Comparison of ENCODE assay signal across 14 cellular contexts in the genomic region with DNA sequence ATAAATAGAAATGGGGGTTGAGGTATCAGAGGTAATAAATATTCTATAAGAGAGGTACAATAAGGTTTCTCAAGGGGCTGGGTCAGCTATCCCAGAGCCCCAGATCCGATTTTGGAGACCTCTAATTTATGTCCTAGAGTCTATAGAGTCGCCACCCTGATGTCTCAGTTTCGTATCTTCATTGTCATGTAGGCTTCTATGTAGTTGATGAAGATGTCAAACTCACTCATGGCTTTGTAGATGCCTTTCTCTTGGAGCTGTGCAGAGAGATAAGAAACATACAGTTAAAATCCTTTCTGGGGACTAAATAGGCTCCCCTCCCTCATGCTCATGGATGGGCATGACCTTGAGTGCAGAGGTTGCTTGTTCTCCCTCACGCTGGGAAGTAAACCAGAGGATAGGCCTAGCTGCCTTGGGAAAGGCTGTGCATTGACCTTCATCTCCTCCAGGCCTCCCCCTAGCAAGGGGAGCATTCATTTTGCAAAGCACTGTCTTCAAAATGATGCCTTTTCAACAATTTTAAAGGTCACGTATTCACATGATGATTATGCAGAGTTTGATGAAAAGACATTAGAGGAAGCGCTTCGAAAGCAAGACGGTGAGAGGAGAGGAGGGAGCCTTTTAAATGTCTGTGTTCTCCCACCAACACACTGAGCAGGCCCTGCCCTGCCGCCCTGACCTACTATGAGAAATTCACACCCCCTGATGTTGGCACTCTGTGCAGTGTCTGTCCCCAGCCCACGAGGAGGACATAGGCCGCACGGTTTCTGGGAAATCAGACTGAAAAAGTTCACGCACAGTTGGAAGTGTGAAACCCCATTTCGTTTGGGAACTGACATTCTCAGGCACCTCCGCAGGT. TPM values are rescaled to one million over a fixed set of nuclear protein-coding genes. Genes with fewer than 3 reads are reported as not detected.
DNase-seq lines count a peak whose midpoint lies in the region; ATAC-seq and TF ChIP-seq lines count a peak whose summit lies in the region.
"Had no signal": no experiment of that assay in that cellular context is flagged by ENCODE, and none has a peak within 500 bp of the region (broad histone marks: within the 10 kb centered on the region; RNA-seq: fewer than 3 reads in every experiment).

No MANE protein-coding gene starts in this region.

- peaks cover 77% of the 10 kb centered on the region for H3K4me1 Mint-ChIP-seq in activated CD8-positive, alpha-beta memory T cell treated with anti-CD3 and anti-CD28 coated beads, Interleukin-2, amount 10 ng/mL, durations not matched to agents 7 days and 5 days
- peaks cover 91% of the 10 kb centered on the region for H3K4me1 Mint-ChIP-seq in stimulated activated naive CD8-positive, alpha-beta T cell treated with anti-CD3 and anti-CD28 coated beads, Interleukin-15, Interleukin-2, amounts not matched to agents 100 ng/mL and 50 ng/mL, for 24 hours (ENCODE audit: low read depth)

- H3K27ac Mint-ChIP-seq in activated CD8-positive, alpha-beta memory T cell treated with anti-CD3 and anti-CD28 coated beads, Interleukin-2, amount 10 ng/mL, durations not matched to agents 7 days and 5 days = peak overlapping the region; percentile 76
- peak overlapping the region; percentile 66 for H3K27ac Mint-ChIP-seq in stimulated activated naive CD8-positive, alpha-beta T cell treated with anti-CD3 and anti-CD28 coated beads, Interleukin-15, Interleukin-2, amounts not matched to agents 100 ng/mL and 50 ng/mL, for 24 hours

- no peak overlapping the region for H2AFZ ChIP-seq in OCI-LY3 (ENCODE audit: low read depth, low read length)

- H3K4me3 Mint-ChIP-seq in activated CD8-positive, alpha-beta memory T cell treated with anti-CD3 and anti-CD28 coated beads, Interleukin-2, amount 10 ng/mL, durations not matched to agents 7 days and 5 days = peak overlapping the region; percentile 47
- peak overlapping the region; percentile 38 for H3K4me3 Mint-ChIP-seq in stimulated activated naive CD8-positive, alpha-beta T cell treated with anti-CD3 and anti-CD28 coated beads, Interleukin-15, Interleukin-2, amounts not matched to agents 100 ng/mL and 50 ng/mL, for 24 hours

- no peak for TF ChIP-seq CTCF in OCI-LY3 (IDR thresholded peaks at IDR 0.05; ENCODE audit: low read depth, low read length)
- no peak for TF ChIP-seq CTCF in A673 (conservative IDR thresholded peaks at IDR 0.05; ENCODE audit: low read depth, low read length)

- peaks cover 41% of the 10 kb centered on the region for H3K27me3 Mint-ChIP-seq in activated CD8-positive, alpha-beta memory T cell treated with anti-CD3 and anti-CD28 coated beads, Interleukin-2, amount 10 ng/mL, durations not matched to agents 7 days and 5 days
- peaks cover 27% of the 10 kb centered on the region for H3K27me3 Mint-ChIP-seq in stimulated activated naive CD8-positive, alpha-beta T cell treated with anti-CD3 and anti-CD28 coated beads, Interleukin-15, Interleukin-2, amounts not matched to agents 100 ng/mL and 50 ng/mL, for 24 hours

- no peak for ATAC-seq in activated CD8-positive, alpha-beta memory T cell treated with anti-CD3 and anti-CD28 coated beads, Interleukin-2, amount 10 ng/mL, durations not matched to agents 7 days and 5 days
- ATAC-seq in HG02678 (IDR thresholded peaks at IDR 0.05; ENCODE audit: unreplicated experiment) = peak; percentile 4

- H3K4me3 ChIP-seq in OCI-LY3 (ENCODE audit: low read length) = peak overlapping the region; percentile 77
- no peak overlapping the region for H3K4me3 ChIP-seq in A673 (ENCODE audit: low read depth, low read length, poor library complexity, severe bottlenecking)

- peak overlapping the region; percentile 6; the same call in 1 of the 2 replicates for H3K9ac ChIP-seq in OCI-LY3 (ENCODE audit: low read length)

- no peaks in the 10 kb centered on the region for H4K20me1 ChIP-seq in OCI-LY3 (ENCODE audit: insufficient read depth, low read length)

- no TSS peak for BruUV-seq in A673 (replicated peaks; lab: Mats Ljungman, UMichigan)

- H3K27me3 ChIP-seq in OCI-LY3 (ENCODE audit: low read depth, low read length) = peaks cover 16% of the 10 kb centered on the region
- peaks cover 4% of the 10 kb centered on the region for H3K27me3 ChIP-seq in A673 (replicated peaks; ENCODE audit: insufficient read depth, low read depth, low read length, poor library complexity)

- H3K4me1 ChIP-seq in OCI-LY3 (ENCODE audit: low read length) (peaks cover 84% of the 10 kb centered on the region), A673 (ENCODE audit: insufficient read depth, low read length, poor library complexity, severe bottlenecking) (no peaks in the 10 kb centered on the region)

- intact Hi-C loops in A673 (cut with micrococcal nuclease; ENCODE audit: unreplicated experiment) = no loop called here
- intact Hi-C loops in posterior cingulate gyrus (cut with DNase I) = no loop called here

- peaks cover 4% of the 10 kb centered on the region for H3K36me3 ChIP-seq in OCI-LY3 (replicated peaks; ENCODE audit: low read depth, low read length)
- no peaks in the 10 kb centered on the region for H3K36me3 ChIP-seq in A673 (ENCODE audit: insufficient read depth, low read length, poor library complexity, severe bottlenecking)

- H3K9me3 Mint-ChIP-seq in activated CD8-positive, alpha-beta memory T cell treated with anti-CD3 and anti-CD28 coated beads, Interleukin-2, amount 10 ng/mL, durations not matched to agents 7 days and 5 days (ENCODE audit: low read depth) = no peaks in the 10 kb centered on the region
- H3K9me3 Mint-ChIP-seq in stimulated activated naive CD8-positive, alpha-beta T cell treated with anti-CD3 and anti-CD28 coated beads, Interleukin-15, Interleukin-2, amounts not matched to agents 100 ng/mL and 50 ng/mL, for 24 hours = peaks cover 6% of the 10 kb centered on the region

- CTCF ChIA-PET in activated CD8-positive, alpha-beta memory T cell treated with anti-CD3 and anti-CD28 coated beads, Interleukin-2, amount 10 ng/mL, durations not matched to agents 7 days and 5 days (lab: Charles Lee) = interaction anchor here (0.7 to 9.5 kb wide), 17 partner anchors 8 to 154 kb away, joined by 3 to 92 read pairs (median 9); a partner anchor contains a TSS
- CTCF ChIA-PET in A673 (lab: Charles Lee) = no interaction called here

- peak overlapping the region; percentile 94 for H3K4me2 ChIP-seq in OCI-LY3 (ENCODE audit: low read length)

- peaks cover 10% of the 10 kb centered on the region; the same call in 1 of the 2 replicates for H3K79me2 ChIP-seq in OCI-LY3 (ENCODE audit: low read length)

- peaks cover 2% of the 10 kb centered on the region; the same call in 1 of the 2 replicates for H3K9me3 ChIP-seq in OCI-LY3 (ENCODE audit: insufficient read depth, low read length)
- no peaks in the 10 kb centered on the region for H3K9me3 ChIP-seq in A673 (ENCODE audit: low read depth, low read length, poor library complexity, severe bottlenecking)

- H3K27ac ChIP-seq in OCI-LY3 (ENCODE audit: low read length) (peak overlapping the region; percentile 72), A673 (ENCODE audit: low read depth, low read length, poor library complexity, severe bottlenecking) (no peak overlapping the region)

- no peak for DNase-seq in activated CD8-positive, alpha-beta memory T cell treated with anti-CD3 and anti-CD28 coated beads, Interleukin-2, amount 10 ng/mL, durations not matched to agents 7 days and 5 days
- DNase-seq in activated CD8-positive, alpha-beta memory T cell treated with anti-CD3 and anti-CD28 coated beads, Interleukin-2, amount 50 U/mL, for 48 hours = no peak
- DNase-seq in A673 (ENCODE audit: low spot score) (no peak), posterior cingulate gyrus (no peak)
- DNase-seq in stimulated activated CD4-positive, alpha-beta T cell treated with anti-CD3 and anti-CD28 coated beads, Interleukin-2, amount 100 ng/mL, for 48 hours = no peak
- DNase-seq: activated CD4-positive, CD25-positive, alpha-beta regulatory T cell; amygdala; mesendoderm; NCI-H1417 had no signal

- POLR2A ChIA-PET in A673 (lab: Charles Lee; ENCODE audit: low non-redundant PET) = no interaction called here

- H3K36me3 Mint-ChIP-seq in activated CD8-positive, alpha-beta memory T cell treated with anti-CD3 and anti-CD28 coated beads, Interleukin-2, amount 10 ng/mL, durations not matched to agents 7 days and 5 days = peaks cover 5% of the 10 kb centered on the region
- H3K36me3 Mint-ChIP-seq in stimulated activated naive CD8-positive, alpha-beta T cell treated with anti-CD3 and anti-CD28 coated beads, Interleukin-15, Interleukin-2, amounts not matched to agents 100 ng/mL and 50 ng/mL, for 24 hours (ENCODE audit: low read depth) = no peaks in the 10 kb centered on the region

RNA-seq across cellular contexts. Expression of a gene that starts 1.9 kb away (rescaled TPM):
- not detected for total RNA-seq in activated CD8-positive, alpha-beta memory T cell treated with anti-CD3 and anti-CD28 coated beads, Interleukin-2, amount 10 ng/mL, durations not matched to agents 7 days and 5 days
- total RNA-seq in A673 (2021) = not detected in 2 replicates
- total RNA-seq: renal cortical epithelial cell had no signal

RNA-seq across cellular contexts. Expression of a gene that starts 3.6 kb away (rescaled TPM):
- total RNA-seq in activated CD8-positive, alpha-beta memory T cell treated with anti-CD3 and anti-CD28 coated beads, Interleukin-2, amount 10 ng/mL, durations not matched to agents 7 days and 5 days = not detected
- not detected in 2 replicates for total RNA-seq in A673 (2021)
- total RNA-seq: renal cortical epithelial cell, RPMI7951 had no signal
